Comparison of ENCODE assay signal across 22 cellular contexts in the genomic region with DNA sequence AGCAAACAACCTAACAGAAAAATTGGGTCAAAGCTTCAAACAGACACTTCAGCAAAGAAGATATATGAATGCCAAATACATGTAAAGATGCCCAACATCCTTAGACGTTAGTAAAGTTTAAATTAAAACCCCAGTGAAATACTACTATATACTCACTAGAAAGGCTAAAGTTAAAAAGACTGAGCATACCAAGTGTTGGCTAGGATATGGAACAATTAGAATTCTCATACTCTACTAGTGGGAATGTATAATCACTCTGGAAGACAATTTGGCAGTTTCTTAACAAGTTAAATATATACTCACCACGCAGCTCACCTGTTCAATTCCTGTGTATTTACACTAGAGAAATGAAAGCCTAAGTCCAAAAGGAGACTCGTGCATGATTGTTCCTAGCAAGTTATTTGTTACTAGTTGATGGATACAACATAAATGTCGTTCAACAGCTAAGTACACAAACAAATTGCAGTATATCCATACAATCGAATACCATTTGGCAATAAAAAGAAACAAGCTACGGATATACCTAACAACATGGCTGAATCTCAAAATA.
DNase-seq lines count a peak whose midpoint lies in the region; ATAC-seq, FAIRE-seq and TF ChIP-seq lines count a peak whose summit lies in the region.
"Had no signal": no experiment of that assay in that cellular context is flagged by ENCODE, and none has a peak within 500 bp of the region (broad histone marks: within the 10 kb centered on the region; RNA-seq: fewer than 3 reads in every experiment).

No MANE protein-coding gene starts in this region.

- POLR2A ChIA-PET in HepG2 (lab: Yijun Ruan, JAX), result interaction anchor here (0.6 kb wide), 2 partner anchors 20 to 210 kb away, joined by 4 read pairs; no protein-coding TSS in a partner anchor

- H3K9ac ChIP-seq in HepG2 (ENCODE audit: insufficient read depth, low read depth, low read length), result no peak overlapping the region
- H3K9ac ChIP-seq: GM23248 had no signal

- no peak overlapping the region for H3K4me3 ChIP-seq in HepG2 (replicated peaks in 1 of 3; ENCODE audit: insufficient read depth in 1 of 3, low read depth in 2 of 3, low read length in 3 of 3)
- H3K4me3 ChIP-seq: GM23248 had no signal

- intact Hi-C loops in HepG2 (cut with micrococcal nuclease; ENCODE audit: unreplicated experiment), result no loop called here

- no peaks in the 10 kb centered on the region for H3K79me2 ChIP-seq in HepG2 (ENCODE audit: insufficient read depth, low read length)

- TF ChIP-seq RAD21 in HepG2 (CRISPR knock-in tag; IDR thresholded peaks at IDR 0.05), result no peak

- no peak overlapping the region for H2AFZ ChIP-seq in HepG2 (ENCODE audit: low read length)
- H2AFZ ChIP-seq: GM23248 had no signal

- peak overlapping the region; percentile 54 for H3K27ac ChIP-seq in VCaP
- H3K27ac ChIP-seq in HepG2 (ENCODE audit: extremely low read length, insufficient read depth, low read length), result no peak overlapping the region
- H3K27ac ChIP-seq: GM23248 had no signal

- in situ Hi-C loops in HepG2 (cut with HindIII; ENCODE audit: extremely low pct_ligation_motif_present, low pct_unique_long_range_greater_than_20kb), result no loop called here

- ATAC-seq in HepG2 (no peak), GM18868 (IDR thresholded peaks at IDR 0.05; ENCODE audit: unreplicated experiment) (no peak), GM21825 (IDR thresholded peaks at IDR 0.05; ENCODE audit: unreplicated experiment) (no peak)

- TF ChIP-seq EP300 in HepG2 (IDR thresholded peaks at IDR 0.05; ENCODE audit: low read depth in 2 of 2, low read length in 2 of 2) (no peak), HepG2 (CRISPR knock-in tag; IDR thresholded peaks at IDR 0.05; ENCODE audit: borderline replicate concordance) (no peak)

- no peaks in the 10 kb centered on the region for H3K9me3 ChIP-seq in HepG2 (ENCODE audit: low read length)
- H3K9me3 ChIP-seq: BE2C had no signal

- DNase-seq in D721Med (ENCODE audit: insufficient read length, low spot score) (no peak), HepG2 (ENCODE audit: low spot score) (peak; percentile 25), A172 (ENCODE audit: low spot score) (no peak), HTR-8/SVneo (ENCODE audit: insufficient read length, low spot score) (no peak)
- DNase-seq: ACHN; AML-193; BE2C; C1 segment of cervical spinal cord; Calu3; CD4-positive, alpha-beta memory T cell; COR-L47; DMS153; DND-41; GM23248; H7; HCEC 1CT had no signal

- no TSS peak for BruUV-seq in HepG2 (replicated peaks; lab: Mats Ljungman, UMichigan)

- FAIRE-seq in D721Med (lab: Jason Lieb, UNC), result peak; percentile 46
- no peak for FAIRE-seq in HepG2 (lab: Jason Lieb, UNC)
- FAIRE-seq in HTR-8/SVneo (lab: Jason Lieb, UNC), result no peak
- FAIRE-seq: A204.1, G401.6, H1 had no signal

- H3K27me3 ChIP-seq in HepG2 (ENCODE audit: control insufficient read depth in 1 of 2, insufficient read depth in 2 of 2, low read length in 2 of 2), result no peaks in the 10 kb centered on the region
- H3K27me3 ChIP-seq: BE2C had no signal

- CTCF ChIA-PET in HepG2 (lab: Yijun Ruan, JAX; ENCODE audit: low intra/inter-chr PET ratio, low total read pairs), result no interaction called here

- no peaks in the 10 kb centered on the region for H3K36me3 ChIP-seq in HepG2 (replicated peaks in 1 of 2; ENCODE audit: control insufficient read depth in 1 of 2, insufficient read depth in 2 of 2, low read length in 2 of 2)
- H3K36me3 ChIP-seq: BE2C had no signal

- no peak for TF ChIP-seq POLR2A in HepG2 (IDR thresholded peaks at IDR 0.05; ENCODE audit: insufficient read depth in 1 of 2, low read depth in 2 of 2, low read length in 2 of 2)

- H3K4me1 ChIP-seq in HepG2 (ENCODE audit: insufficient read depth, low read length), result peaks cover 47% of the 10 kb centered on the region

- no peaks in the 10 kb centered on the region for H4K20me1 ChIP-seq in HepG2 (ENCODE audit: insufficient read depth, low read length)

- TF ChIP-seq CTCF in D721Med (IDR thresholded peaks at IDR 0.05; ENCODE audit: insufficient read depth, missing control alignments), result no peak
- TF ChIP-seq CTCF in VCaP (conservative IDR thresholded peaks at IDR 0.05), result no peak
- no peak for TF ChIP-seq CTCF in HepG2 (CRISPR knock-in tag; IDR thresholded peaks at IDR 0.05)

- H3K4me2 ChIP-seq in HepG2 (ENCODE audit: low read depth, low read length), result no peak overlapping the region

- WGBS in HepG2 (ENCODE audit: low lambda C conversion rate), result 67% methylated on average over 6 of the region's 6 CpGs

TF ChIP-seq in HepG2, 621 proteins besides CTCF, POLR2A, EP300 and RAD21 (continues in another document):
- peak; percentile 98 for TF ChIP-seq ZNF7 (CRISPR knock-in tag; IDR thresholded peaks at IDR 0.05)
- no peak for TF ChIP-seq ZNF10 (CRISPR knock-in tag; IDR thresholded peaks at IDR 0.05; ENCODE audit: borderline replicate concordance, low read depth)
- TF ChIP-seq ZNF274 (CRISPR knock-in tag; IDR thresholded peaks at IDR 0.05), result no peak
- TF ChIP-seq PAXIP1 (CRISPR knock-in tag; conservative IDR thresholded peaks at IDR 0.05), result no peak
- TF ChIP-seq GTF2F1 (IDR thresholded peaks at IDR 0.05; ENCODE audit: low read length), result no peak
- TF ChIP-seq ZNF800 (CRISPR knock-in tag; IDR thresholded peaks at IDR 0.05), result no peak
- peak; percentile 28 for TF ChIP-seq ZFP36 (IDR thresholded peaks at IDR 0.05; ENCODE audit: borderline replicate concordance, low read depth, low read length, partially characterized antibody)
- no peak for TF ChIP-seq SOX13 (IDR thresholded peaks at IDR 0.05)
- TF ChIP-seq SOX13 (CRISPR knock-in tag; conservative IDR thresholded peaks at IDR 0.05 in 1 of 2, IDR thresholded peaks at IDR 0.05 in 1 of 2), result peak in 1 of 2 experiments; percentile 30; a peak in 1 of 4 replicates
- TF ChIP-seq SOX5 (CRISPR knock-in tag; IDR thresholded peaks at IDR 0.05; ENCODE audit: borderline replicate concordance), result peak; percentile 36; the same call in 1 of the 2 replicates
- TF ChIP-seq ZNF354B (CRISPR knock-in tag; IDR thresholded peaks at IDR 0.05), result no peak
- TF ChIP-seq ZNF878 (CRISPR knock-in tag; IDR thresholded peaks at IDR 0.05), result 0 out of 2 replicates have a peak, but pooled peaks have one; percentile 34
- TF ChIP-seq FOXP1 (IDR thresholded peaks at IDR 0.05), result no peak
- TF ChIP-seq FOXP1 (CRISPR knock-in tag; IDR thresholded peaks at IDR 0.05), result peak; percentile 45; the same call in 1 of the 2 replicates
